ENCODE assay signal across 14 cellular contexts in genomic region chr2:237254911-237255578, GRCh38.
DNase-seq lines count a peak whose midpoint lies in the region; TF ChIP-seq lines count a peak whose summit lies in the region.
"Had no signal": no experiment of that assay in that cellular context is flagged by ENCODE, and none has a peak within 500 bp of the region (broad histone marks: within the 10 kb centered on the region; RNA-seq: fewer than 3 reads in every experiment).

No MANE protein-coding gene starts in this region.

- H3K36me3 ChIP-seq in fibroblast of lung (ENCODE audit: control insufficient read depth, insufficient read depth, low read length) (no peaks in the 10 kb centered on the region), sigmoid colon (no peaks in the 10 kb centered on the region)
- H3K36me3 ChIP-seq: HAP-1, left lung, tibial nerve had no signal

- H3K4me1 ChIP-seq in fibroblast of lung (ENCODE audit: control insufficient read depth, extremely low read depth, insufficient read depth, low read length) (peaks cover 36% of the 10 kb centered on the region), sigmoid colon (peaks cover 0 to 70% (median 57%) of the 10 kb centered on the region in 4 donors)
- H3K4me1 ChIP-seq: body of pancreas, HAP-1 had no signal

- H3K4me3 ChIP-seq in fibroblast of lung (replicated peaks in 1 of 4; ENCODE audit: control extremely low read depth in 1 of 4, insufficient read depth in 1 of 4, low read depth in 3 of 4, low read length in 4 of 4) = no peak overlapping the region
- no peak overlapping the region for H3K4me3 ChIP-seq in sigmoid colon
- H3K4me3 ChIP-seq: body of pancreas, HAP-1, left lung, tibial nerve had no signal

- H3K27me3 ChIP-seq in fibroblast of lung (ENCODE audit: control insufficient read depth, insufficient read depth, low read length) (no peaks in the 10 kb centered on the region), sigmoid colon (no peaks in the 10 kb centered on the region)
- H3K27me3 ChIP-seq: body of pancreas, left lung, tibial nerve had no signal

- H3K9me3 ChIP-seq in fibroblast of lung (ENCODE audit: control insufficient read depth, insufficient read depth, low read depth, low read length) = no peaks in the 10 kb centered on the region
- H3K9me3 ChIP-seq in sigmoid colon = no peaks in the 10 kb centered on the region
- H3K9me3 ChIP-seq: body of pancreas, HAP-1, left lung, tibial nerve had no signal

- intact Hi-C loops in sigmoid colon (cut with DNase I) = loop anchor here (5.0 kb wide), 1 partner anchor 43 kb away; no protein-coding TSS in a partner anchor

- H2AFZ ChIP-seq in fibroblast of lung (ENCODE audit: low read length) = no peak overlapping the region

- no peaks in the 10 kb centered on the region for H4K20me1 ChIP-seq in fibroblast of lung (ENCODE audit: control insufficient read depth, extremely low read depth, insufficient read depth, low read length)

- WGBS in sigmoid colon, 2 donors = 84 to 85% methylated on average over 2 of the region's 2 CpGs

- H3K27ac ChIP-seq in fibroblast of lung (ENCODE audit: insufficient read depth, low read length) (peak overlapping the region; percentile 81), sigmoid colon (peak overlapping the region; percentile 66 to 85 (median 76))
- H3K27ac ChIP-seq: body of pancreas had no signal

- no peaks in the 10 kb centered on the region for H3K79me2 ChIP-seq in fibroblast of lung (ENCODE audit: control insufficient read depth, insufficient read depth, low read length)

- TF ChIP-seq CTCF in fibroblast of lung (conservative IDR thresholded peaks at IDR 0.05 in 1 of 2, IDR thresholded peaks at IDR 0.05 in 1 of 2; ENCODE audit: low read depth in 1 of 2, low read length in 2 of 2) (no peak), sigmoid colon (IDR thresholded peaks at IDR 0.05) (no peak)

- H3K9ac ChIP-seq in fibroblast of lung (ENCODE audit: insufficient read depth, low read length) = no peak overlapping the region

- no peak overlapping the region for H3K4me2 ChIP-seq in fibroblast of lung (ENCODE audit: extremely low read depth, insufficient read depth, low read length)

- DNase-seq in DMS53 treated with DMSO at 0.1 percent for 48 hours (lab: John Stamatoyannopoulos, UW; ENCODE audit: unreplicated experiment) (peak; percentile 14), RPMI7951 (ENCODE audit: low read depth) (peak; percentile 89), fibroblast of lung (ENCODE audit: low read depth in 2 of 2) (peak in 1 of 2 donors; percentile 95), sigmoid colon (no peak), globus pallidus (ENCODE audit: low spot score) (no peak), amniotic stem cell (lab: John Stamatoyannopoulos, UW) (no peak)
- DNase-seq in activated CD8-positive, alpha-beta memory T cell treated with anti-CD3 and anti-CD28 coated beads for 24 hours = no peak
- no peak for DNase-seq in stimulated activated CD8-positive, alpha-beta memory T cell treated with anti-CD3 and anti-CD28 coated beads, Interleukin-4, amount 100 ng/mL, for 48 hours
- DNase-seq: body of pancreas; CD4-positive, alpha-beta memory T cell; left lung; NCI-H2081 had no signal

- TF ChIP-seq POLR2A in sigmoid colon (IDR thresholded peaks at IDR 0.05) = no peak

- TF ChIP-seq EP300 in sigmoid colon (IDR thresholded peaks at IDR 0.05) = peak in 1 of 4 donors; percentile 11

Comparison
In these comparisons a context has a peak if more than half of its experiments do, and no peak if none do; other contexts are left out.
1. DNase-seq: peak in DMS53 treated with DMSO at 0.1 percent for 48 hours (single experiment) and RPMI7951 (single experiment); none in sigmoid colon (single experiment), globus pallidus (single experiment), amniotic stem cell (single experiment), activated CD8-positive, alpha-beta memory T cell treated with anti-CD3 and anti-CD28 coated beads for 24 hours (single experiment) and stimulated activated CD8-positive, alpha-beta memory T cell treated with anti-CD3 and anti-CD28 coated beads, Interleukin-4, amount 100 ng/mL, for 48 hours (single experiment).